ENCODE assay signal across 1 cellular context in genomic region chr6:142008016-142008735, GRCh38.
TF ChIP-seq lines count a peak whose summit lies in the region.

No MANE protein-coding gene starts in this region.

TF ChIP-seq in GM23338, 12 proteins besides CTCF, POLR2A, EP300 and RAD21:
- TF ChIP-seq, protein P1, sequence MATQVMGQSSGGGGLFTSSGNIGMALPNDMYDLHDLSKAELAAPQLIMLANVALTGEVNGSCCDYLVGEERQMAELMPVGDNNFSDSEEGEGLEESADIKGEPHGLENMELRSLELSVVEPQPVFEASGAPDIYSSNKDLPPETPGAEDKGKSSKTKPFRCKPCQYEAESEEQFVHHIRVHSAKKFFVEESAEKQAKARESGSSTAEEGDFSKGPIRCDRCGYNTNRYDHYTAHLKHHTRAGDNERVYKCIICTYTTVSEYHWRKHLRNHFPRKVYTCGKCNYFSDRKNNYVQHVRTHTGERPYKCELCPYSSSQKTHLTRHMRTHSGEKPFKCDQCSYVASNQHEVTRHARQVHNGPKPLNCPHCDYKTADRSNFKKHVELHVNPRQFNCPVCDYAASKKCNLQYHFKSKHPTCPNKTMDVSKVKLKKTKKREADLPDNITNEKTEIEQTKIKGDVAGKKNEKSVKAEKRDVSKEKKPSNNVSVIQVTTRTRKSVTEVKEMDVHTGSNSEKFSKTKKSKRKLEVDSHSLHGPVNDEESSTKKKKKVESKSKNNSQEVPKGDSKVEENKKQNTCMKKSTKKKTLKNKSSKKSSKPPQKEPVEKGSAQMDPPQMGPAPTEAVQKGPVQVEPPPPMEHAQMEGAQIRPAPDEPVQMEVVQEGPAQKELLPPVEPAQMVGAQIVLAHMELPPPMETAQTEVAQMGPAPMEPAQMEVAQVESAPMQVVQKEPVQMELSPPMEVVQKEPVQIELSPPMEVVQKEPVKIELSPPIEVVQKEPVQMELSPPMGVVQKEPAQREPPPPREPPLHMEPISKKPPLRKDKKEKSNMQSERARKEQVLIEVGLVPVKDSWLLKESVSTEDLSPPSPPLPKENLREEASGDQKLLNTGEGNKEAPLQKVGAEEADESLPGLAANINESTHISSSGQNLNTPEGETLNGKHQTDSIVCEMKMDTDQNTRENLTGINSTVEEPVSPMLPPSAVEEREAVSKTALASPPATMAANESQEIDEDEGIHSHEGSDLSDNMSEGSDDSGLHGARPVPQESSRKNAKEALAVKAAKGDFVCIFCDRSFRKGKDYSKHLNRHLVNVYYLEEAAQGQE (IDR thresholded peaks at IDR 0.05; ENCODE audit: unreplicated experiment) = no peak
- TF ChIP-seq, protein P2, sequence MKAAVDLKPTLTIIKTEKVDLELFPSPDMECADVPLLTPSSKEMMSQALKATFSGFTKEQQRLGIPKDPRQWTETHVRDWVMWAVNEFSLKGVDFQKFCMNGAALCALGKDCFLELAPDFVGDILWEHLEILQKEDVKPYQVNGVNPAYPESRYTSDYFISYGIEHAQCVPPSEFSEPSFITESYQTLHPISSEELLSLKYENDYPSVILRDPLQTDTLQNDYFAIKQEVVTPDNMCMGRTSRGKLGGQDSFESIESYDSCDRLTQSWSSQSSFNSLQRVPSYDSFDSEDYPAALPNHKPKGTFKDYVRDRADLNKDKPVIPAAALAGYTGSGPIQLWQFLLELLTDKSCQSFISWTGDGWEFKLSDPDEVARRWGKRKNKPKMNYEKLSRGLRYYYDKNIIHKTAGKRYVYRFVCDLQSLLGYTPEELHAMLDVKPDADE (IDR thresholded peaks at IDR 0.05) = no peak
- TF ChIP-seq JUNB (IDR thresholded peaks at IDR 0.05; ENCODE audit: unreplicated experiment) = no peak
